Comparison of ENCODE assay signal across 14 cellular contexts in genomic region chr22:37433786-37434185, GRCh38. TPM values are rescaled to one million over a fixed set of nuclear protein-coding genes. Genes with fewer than 3 reads are reported as not detected.
"Had no signal": no experiment of that assay in that cellular context is flagged by ENCODE, and none has a peak within 500 bp of the region (broad histone marks: within the 10 kb centered on the region; RNA-seq: fewer than 3 reads in every experiment).

No MANE protein-coding gene starts in this region.

- H3K9me3 ChIP-seq: colonic mucosa had no signal

- DNase-seq: activated CD4-positive, alpha-beta T cell treated with anti-CD3 and anti-CD28 coated beads for 4 hours; activated naive CD4-positive, alpha-beta T cell treated with Interleukin-2 at 50 U/mL for 16 hours; activated naive CD8-positive, alpha-beta T cell treated with anti-CD3 and anti-CD28 coated beads, Interleukin-2, amount 50 U/mL, for 24 hours; caudate nucleus; colonic mucosa; effector CD4-positive, alpha-beta T cell; hippocampal formation; kidney glomerular epithelial cell; naive thymus-derived CD8-positive, alpha-beta T cell; T-helper 9 cell had no signal

- H3K4me3 Mint-ChIP-seq: activated naive CD8-positive, alpha-beta T cell treated with anti-CD3 and anti-CD28 coated beads, Interleukin-2, amount 50 U/mL, for 24 hours; activated T-helper 1 cell treated with anti-CD3 and anti-CD28 coated beads, Interleukin-12 subunit alpha, Interleukin-12 subunit beta, Interleukin-2, Interleukin-4 antibody, amounts not matched to agents 30 ng/mL and 10 ng/mL and 1 ng/mL, durations not matched to agents 14 hours and 24 hours and 36 hours; naive thymus-derived CD8-positive, alpha-beta T cell had no signal

- H3K27ac Mint-ChIP-seq: activated naive CD8-positive, alpha-beta T cell treated with anti-CD3 and anti-CD28 coated beads, Interleukin-2, amount 50 U/mL, for 24 hours; activated T-helper 1 cell treated with anti-CD3 and anti-CD28 coated beads, Interleukin-12 subunit alpha, Interleukin-12 subunit beta, Interleukin-2, Interleukin-4 antibody, amounts not matched to agents 30 ng/mL and 10 ng/mL and 1 ng/mL, durations not matched to agents 14 hours and 24 hours and 36 hours; naive thymus-derived CD8-positive, alpha-beta T cell had no signal

- H3K4me3 ChIP-seq: colonic mucosa, gastroesophageal sphincter, lung had no signal

- H3K36me3 Mint-ChIP-seq: naive thymus-derived CD8-positive, alpha-beta T cell had no signal

- H3K4me1 ChIP-seq: colonic mucosa, gastroesophageal sphincter had no signal

- H3K36me3 ChIP-seq: colonic mucosa, gastroesophageal sphincter had no signal

- ATAC-seq: activated naive CD8-positive, alpha-beta T cell treated with anti-CD3 and anti-CD28 coated beads, Interleukin-2, amount 50 U/mL, for 24 hours; gastroesophageal sphincter; naive thymus-derived CD8-positive, alpha-beta T cell had no signal

- H3K27ac ChIP-seq: colonic mucosa, gastroesophageal sphincter, VCaP had no signal

RNA-seq across cellular contexts. Expression of gene ELFN2, which starts 6.5 kb away (rescaled TPM):
- polyA plus RNA-seq: naive thymus-derived CD8-positive, alpha-beta T cell had no signal
